ENCODE assay signal across 22 cellular contexts in genomic region chr5:8081179-8081578, GRCh38.
DNase-seq lines count a peak whose midpoint lies in the region; TF ChIP-seq lines count a peak whose summit lies in the region.
"Had no signal": no experiment of that assay in that cellular context is flagged by ENCODE, and none has a peak within 500 bp of the region (broad histone marks: within the 10 kb centered on the region; RNA-seq: fewer than 3 reads in every experiment).

No MANE protein-coding gene starts in this region.

- no peaks in the 10 kb centered on the region for H3K23me2 ChIP-seq in H9 (ENCODE audit: insufficient read length, low read depth, low read length, poor library complexity, severe bottlenecking)

- no peak overlapping the region for H2AK5ac ChIP-seq in H9 (ENCODE audit: insufficient read length, low read length)

- H2BK20ac ChIP-seq in H9 (ENCODE audit: low read depth, low read length, poor library complexity, severe bottlenecking) = no peak overlapping the region

- no peak overlapping the region for H3K56ac ChIP-seq in H9 (ENCODE audit: insufficient read length, low read depth, low read length)

- no peak overlapping the region for H3T11ph ChIP-seq in H9 (ENCODE audit: low read length)

- H3K4me2 ChIP-seq in osteoblast (ENCODE audit: insufficient read depth, low read length) (no peak overlapping the region), H9 (ENCODE audit: insufficient read depth, insufficient read length, low read length) (no peak overlapping the region)

- no peak overlapping the region for H4K91ac ChIP-seq in H9 (ENCODE audit: insufficient read length, low read depth, low read length)

- no peak overlapping the region for H3K27ac Mint-ChIP-seq in H9
- H3K27ac Mint-ChIP-seq: CD4-positive, alpha-beta memory T cell; progenitor cell of endocrine pancreas; T-helper 1 cell treated with Interleukin-12 subunit alpha and Interleukin-12 subunit beta and Interleukin-4 antibody, amounts not matched to agents 30 μg/mL and 1 μg/mL, for 36 hours had no signal

- H3K79me1 ChIP-seq in H9 (ENCODE audit: insufficient read depth, low read depth, low read length, poor library complexity, severe bottlenecking) = no peaks in the 10 kb centered on the region

- H4K8ac ChIP-seq in H9 (replicated peaks; ENCODE audit: insufficient read length, low read depth, low read length) = no peak overlapping the region

- H4K20me1 ChIP-seq in osteoblast (ENCODE audit: insufficient read depth, low read length) (no peaks in the 10 kb centered on the region), H9 (ENCODE audit: control insufficient read depth, insufficient read depth, insufficient read length) (no peaks in the 10 kb centered on the region)

- no peak overlapping the region for H3K9ac ChIP-seq in H9 (ENCODE audit: extremely low read depth, insufficient read length, low read length)

- H3K9me3 Mint-ChIP-seq in H9 = no peaks in the 10 kb centered on the region; a peak in 3 of 5 replicates

- no peaks in the 10 kb centered on the region for H3K36me3 ChIP-seq in osteoblast (ENCODE audit: insufficient read depth, low read length)
- H3K36me3 ChIP-seq: heart right ventricle, MG63, upper lobe of left lung had no signal

- no peaks in the 10 kb centered on the region for H3K9me3 ChIP-seq in osteoblast (ENCODE audit: low read depth, low read length)
- no peaks in the 10 kb centered on the region for H3K9me3 ChIP-seq in H9 (ENCODE audit: control insufficient read depth, low read depth, low read length)
- H3K9me3 ChIP-seq: MG63, upper lobe of left lung had no signal

- H3K4me1 ChIP-seq in osteoblast (ENCODE audit: insufficient read depth, low read length) = no peaks in the 10 kb centered on the region
- H3K4me1 ChIP-seq in H9 (ENCODE audit: insufficient read depth, low read length) = no peaks in the 10 kb centered on the region
- H3K4me1 ChIP-seq: heart right ventricle, upper lobe of left lung had no signal

- H3K4me1 Mint-ChIP-seq in H9 = peaks cover 6 to 7% of the 10 kb centered on the region in 2 experiments; a peak in 1 of 4 replicates
- H3K4me1 Mint-ChIP-seq: CD4-positive, alpha-beta memory T cell had no signal

- no peak overlapping the region for H2BK5ac ChIP-seq in H9 (ENCODE audit: insufficient read length, low read length)

- no peak overlapping the region for H3K27ac ChIP-seq in osteoblast (ENCODE audit: low read depth, low read length)
- H3K27ac ChIP-seq in H9 (ENCODE audit: insufficient read length, low read depth, low read length) = no peak overlapping the region
- H3K27ac ChIP-seq: heart right ventricle, SK-N-MC, upper lobe of left lung had no signal

- no peak overlapping the region for H3K4me3 ChIP-seq in osteoblast (ENCODE audit: insufficient read depth, low read length)
- H3K4me3 ChIP-seq: heart right ventricle, MG63, SK-N-MC, upper lobe of left lung had no signal

- H3K14ac ChIP-seq in H9 (ENCODE audit: insufficient read depth, low read length) = no peak overlapping the region; the same call in 1 of the 2 replicates

- WGBS in H9 (ENCODE audit: extremely low coverage, insufficient read length, low lambda C conversion rate) = no CpG with 5 or more reads among the region's 5 CpGs

- H3K79me2 ChIP-seq in osteoblast (ENCODE audit: insufficient read depth, low read length) (no peaks in the 10 kb centered on the region), H9 (ENCODE audit: insufficient read depth, low read length) (no peaks in the 10 kb centered on the region)

- H2AFZ ChIP-seq in osteoblast (ENCODE audit: low read length) = no peak overlapping the region
- no peak overlapping the region for H2AFZ ChIP-seq in H9 (ENCODE audit: low read length)

- H3K4ac ChIP-seq in H9 (ENCODE audit: low read depth, low read length) = no peak overlapping the region

- no peak overlapping the region for H2BK12ac ChIP-seq in H9 (ENCODE audit: insufficient read length, low read depth, low read length)

- H3K4me3 Mint-ChIP-seq in H9 = no peak overlapping the region
- H3K4me3 Mint-ChIP-seq: brain; CD4-positive, alpha-beta memory T cell; T-helper 1 cell treated with Interleukin-12 subunit alpha and Interleukin-12 subunit beta and Interleukin-4 antibody, amounts not matched to agents 30 μg/mL and 1 μg/mL, for 36 hours had no signal

- peak; percentile 32 for DNase-seq in NCI-H1105 treated with DMSO at 0.1 percent for 48 hours (lab: John Stamatoyannopoulos, UW)
- DNase-seq in NCI-H1105 (lab: John Stamatoyannopoulos, UW) = no peak
- DNase-seq in NCI-H146 (lab: John Stamatoyannopoulos, UW) = peak; percentile 90
- peak; percentile 46 for DNase-seq in NCI-H69 (lab: John Stamatoyannopoulos, UW)
- peak; percentile 26 for DNase-seq in osteoblast (ENCODE audit: insufficient read length, low spot score, missing footprints)
- DNase-seq in KG1 (lab: John Stamatoyannopoulos, UW) = no peak
- DNase-seq in NCI-H2171 treated with DMSO at 0.1 percent for 48 hours (lab: John Stamatoyannopoulos, UW) = no peak
- no peak for DNase-seq in H9
- DNase-seq: activated CD4-positive, CD25-positive, alpha-beta regulatory T cell treated with anti-CD3 and anti-CD28 coated beads, Interleukin-2, amount 50 U/mL, for 72 hours; activated gamma-delta T cell treated with Interleukin-2 at 50 U/mL for 16 hours; activated T-cell treated with anti-CD3 and anti-CD28 coated beads, Interleukin-2, amount 50 U/mL, for 1 hour; CD4-positive, alpha-beta memory T cell; DMS53; heart right ventricle; mammary epithelial cell; MG63; stimulated activated CD4-positive, alpha-beta T cell treated with anti-CD3 and anti-CD28 coated beads, Interleukin-15, amount 100 ng/mL, for 24 hours had no signal

- no peak overlapping the region for H4K5ac ChIP-seq in H9 (ENCODE audit: insufficient read length, low read depth, low read length)

- no peak overlapping the region for H2BK120ac ChIP-seq in H9 (ENCODE audit: low read depth, low read length, poor library complexity, severe bottlenecking)

- no peaks in the 10 kb centered on the region for H3K36me3 Mint-ChIP-seq in H9 (ENCODE audit: insufficient read depth in 1 of 3, low read depth in 3 of 3)
- H3K36me3 Mint-ChIP-seq: brain; CD4-positive, alpha-beta memory T cell had no signal

- TF ChIP-seq CTCF in osteoblast (IDR thresholded peaks at IDR 0.05; ENCODE audit: extremely low read depth, low read depth, low read length) = no peak
- no peak for TF ChIP-seq CTCF in H9 (conservative IDR thresholded peaks at IDR 0.05)

- H3K27me3 ChIP-seq in osteoblast (ENCODE audit: insufficient read depth, low read length) (no peaks in the 10 kb centered on the region), H9 (ENCODE audit: insufficient read depth, low read length) (no peaks in the 10 kb centered on the region)
- H3K27me3 ChIP-seq: heart right ventricle, upper lobe of left lung had no signal

- H3K23ac ChIP-seq in H9 (ENCODE audit: insufficient read length, low read depth, low read length) = no peak overlapping the region

- no peaks in the 10 kb centered on the region for H3K27me3 Mint-ChIP-seq in H9 (ENCODE audit: low read depth)
- H3K27me3 Mint-ChIP-seq: CD4-positive, alpha-beta memory T cell; progenitor cell of endocrine pancreas had no signal

- no peak overlapping the region for H3K18ac ChIP-seq in H9 (ENCODE audit: insufficient read length, low read depth, low read length)

- H2BK15ac ChIP-seq in H9 (ENCODE audit: low read depth, low read length) = no peak overlapping the region

Comparison
In these comparisons a context has a peak if more than half of its experiments do, and no peak if none do; other contexts are left out.
1. DNase-seq: peak in NCI-H1105 treated with DMSO at 0.1 percent for 48 hours (single experiment), NCI-H146 (single experiment), NCI-H69 (single experiment) and osteoblast (single experiment); none in NCI-H1105 (single experiment), KG1 (single experiment), NCI-H2171 treated with DMSO at 0.1 percent for 48 hours (single experiment) and H9 (single experiment).